In genomic region chr1:155979525-155980343, GRCh38 we compare ENCODE assay signal across 9 cellular contexts. TPM values are rescaled to one million over a fixed set of nuclear protein-coding genes. Genes with fewer than 3 reads are reported as not detected.
A peak's percentile ranks its signal among the peaks of the same experiment; 100 is the strongest.
DNase-seq lines count a peak whose midpoint lies in the region; ATAC-seq and TF ChIP-seq lines count a peak whose summit lies in the region.
"Had no signal": no experiment of that assay in that cellular context is flagged by ENCODE, and none has a peak within 500 bp of the region (broad histone marks: within the 10 kb centered on the region; RNA-seq: fewer than 3 reads in every experiment).

No MANE protein-coding gene starts in this region.

- H3K36me3 Mint-ChIP-seq in immature natural killer cell, result peaks cover 0 to 3% (median 0%) of the 10 kb centered on the region in 3 donors

- peaks cover 7 to 19% (median 19%) of the 10 kb centered on the region in 3 donors for H3K27me3 Mint-ChIP-seq in immature natural killer cell (ENCODE audit: low read depth in 3 of 3)

- H3K27ac Mint-ChIP-seq in immature natural killer cell, result peak overlapping the region; percentile 89 to 99 (median 94)

- POLR2A ChIA-PET in AG04450 (lab: Yijun Ruan, JAX), result interaction anchor here (3.5 kb wide), 1 partner anchor 12 kb away, joined by 46 read pairs; no protein-coding TSS in a partner anchor

- no peaks in the 10 kb centered on the region for H3K27me3 ChIP-seq in AG04450 (ENCODE audit: control insufficient read depth, insufficient read depth, low read length)

- TF ChIP-seq CTCF in AG04450 (IDR thresholded peaks at IDR 0.05; ENCODE audit: low read depth, low read length), result no peak

- CTCF ChIA-PET in AG04450 (lab: Charles Lee), result interaction anchor here (1.3 kb wide), 1 partner anchor 10 kb away, joined by 4 read pairs; no protein-coding TSS in a partner anchor

- H3K4me3 ChIP-seq in AG04450 (ENCODE audit: low read depth, low read length), result peak overlapping the region; percentile 85

- ATAC-seq in GM21528 (IDR thresholded peaks at IDR 0.05; ENCODE audit: low FRiP score, unreplicated experiment), result no peak

- H3K4me3 Mint-ChIP-seq in immature natural killer cell, result peak overlapping the region; percentile 90 to 98 (median 96)

- H3K9me3 ChIP-seq in AG04450 (ENCODE audit: control insufficient read depth, insufficient read depth, low read length), result peaks cover 3% of the 10 kb centered on the region; the same call in 1 of the 2 replicates

- H3K4me1 Mint-ChIP-seq in immature natural killer cell, result peaks cover 76 to 80% of the 10 kb centered on the region in 2 donors

- WGBS in adipose tissue, 3 donors, result 2 to 56% (median 8%) methylated on average over 5 of the region's 5 CpGs

- no peaks in the 10 kb centered on the region for H3K9me3 Mint-ChIP-seq in immature natural killer cell

- no peak for DNase-seq in AG04450 (ENCODE audit: low read depth, low spot score)
- peak; percentile 56 for DNase-seq in HT-29 (ENCODE audit: low spot score)
- no peak for DNase-seq in immature natural killer cell
- no peak for DNase-seq in stimulated activated naive CD4-positive, alpha-beta T cell treated with Interleukin-2 at 50 U/mL for 16 hours (lab: John Stamatoyannopoulos, UW)
- no peak for DNase-seq in cortex of kidney (lab: John Stamatoyannopoulos, UW)

- H3K27ac ChIP-seq in AG04450 (ENCODE audit: low read depth, low read length) (peak overlapping the region; percentile 92), adipose tissue (ENCODE audit: low read depth, low read length) (peak overlapping the region; percentile 19), temporal lobe (ENCODE audit: low read depth, low read length) (peak overlapping the region; percentile 97)

RNA-seq across cellular contexts. Expression of gene ARHGEF2, which starts 1.4 kb away (rescaled TPM):
- polyA plus RNA-seq in AG04450 (2011; rRNA removed) (121 and 128 TPM in 2 replicates), adipose tissue (10 to 100 TPM; 10.0 to 67.3 (median 60.8) TPM), immature natural killer cell (10 to 100 TPM in 2 of 3 donors, 1 to 10 TPM in 1; 7.2 to 33.5 (median 11.7) TPM)
- polyA minus RNA-seq in AG04450 (2011; rRNA and poly(A)+ RNA removed), result 142 and 172 TPM in 2 replicates
- total RNA-seq in HT-29 (2014; rRNA removed; shearing (Covaris generic)), result 150 and 179 TPM in 2 replicates
- 86.5 TPM for total RNA-seq in temporal lobe

RNA-seq across cellular contexts. Expression of gene RXFP4, which starts 38.3 kb away (rescaled TPM):
- not detected in 2 replicates for polyA plus RNA-seq in AG04450 (2011; rRNA removed)
- not detected in 2 replicates for polyA minus RNA-seq in AG04450 (2011; rRNA and poly(A)+ RNA removed)
- 0.47 and 3.1 TPM in 2 replicates for total RNA-seq in HT-29 (2014; rRNA removed; shearing (Covaris generic))
- under 1 TPM in 1 of 3 donors, not detected in 2; 0.07 TPM for polyA plus RNA-seq in adipose tissue
- under 1 TPM in 1 of 3 donors, not detected in 2; 0.78 TPM for polyA plus RNA-seq in immature natural killer cell
- not detected for total RNA-seq in temporal lobe
- total RNA-seq: lung microvascular endothelial cell had no signal

RNA-seq across cellular contexts. Expression of gene SSR2, which starts 41.0 kb away (rescaled TPM):
- polyA plus RNA-seq in AG04450 (2011; rRNA removed) (867 and 961 TPM in 2 replicates), adipose tissue (100 to 1,000 TPM; 221 to 387 (median 237) TPM), immature natural killer cell (100 to 1,000 TPM; 469 to 608 (median 563) TPM)
- 384 and 431 TPM in 2 replicates for polyA minus RNA-seq in AG04450 (2011; rRNA and poly(A)+ RNA removed)
- 227 and 261 TPM in 2 replicates for total RNA-seq in HT-29 (2014; rRNA removed; shearing (Covaris generic))
- 177 TPM for total RNA-seq in temporal lobe

RNA-seq across cellular contexts. Expression of gene KHDC4, which starts 45.5 kb away (rescaled TPM):
- polyA plus RNA-seq in AG04450 (2011; rRNA removed) (34.9 and 39.0 TPM in 2 replicates), adipose tissue (10 to 100 TPM; 14.9 to 16.6 (median 15.2) TPM), immature natural killer cell (1 to 10 TPM; 1.0 to 7.0 (median 4.1) TPM)
- 47.4 and 53.0 TPM in 2 replicates for polyA minus RNA-seq in AG04450 (2011; rRNA and poly(A)+ RNA removed)
- 44.4 and 53.6 TPM in 2 replicates for total RNA-seq in HT-29 (2014; rRNA removed; shearing (Covaris generic))
- 24.8 TPM for total RNA-seq in temporal lobe

Comparison
In these comparisons a context has a peak if more than half of its experiments do, and no peak if none do; other contexts are left out.
1. H3K27ac ChIP-seq: peak in every context shown above with its lines; median percentile 97 in temporal lobe; 92 in AG04450; 19 in adipose tissue.